ENCODE assay signal across 36 cellular contexts in genomic region chr22:36814796-36815195, GRCh38. TPM values are rescaled to one million over a fixed set of nuclear protein-coding genes. Genes with fewer than 3 reads are reported as not detected.
"Had no signal": no experiment of that assay in that cellular context is flagged by ENCODE, and none has a peak within 500 bp of the region (broad histone marks: within the 10 kb centered on the region; RNA-seq: fewer than 3 reads in every experiment).

No MANE protein-coding gene starts in this region.

- H3K4me2 ChIP-seq: smooth muscle cell had no signal

- H3K27ac Mint-ChIP-seq: endodermal cell; mesothelial cell of epicardium; natural killer cell treated with Interleukin-12 subunit alpha and Interleukin-12 subunit beta and Interleukin-15 and Interleukin-18, amount 100 ng/mL, for 72 hours; progenitor cell of endocrine pancreas; stimulated activated effector memory CD8-positive, alpha-beta T cell treated with anti-CD3 and anti-CD28 coated beads, Interleukin-12 subunit alpha, Interleukin-12 subunit beta, amount 100 ng/mL, for 72 hours had no signal

- FAIRE-seq: keratinocyte, pancreas, urothelium cell line had no signal

- H3K27me3 ChIP-seq: testis had no signal

- ATAC-seq: esophagus mucosa; gastrocnemius medialis; left lung; mucosa of descending colon; natural killer cell treated with Interleukin-12 subunit alpha and Interleukin-12 subunit beta and Interleukin-15 and Interleukin-18, amount 100 ng/mL, for 72 hours; sciatic nerve; stimulated activated effector memory CD8-positive, alpha-beta T cell treated with anti-CD3 and anti-CD28 coated beads, Interleukin-12 subunit alpha, Interleukin-12 subunit beta, amount 100 ng/mL, for 72 hours; stimulated activated naive CD8-positive, alpha-beta T cell treated with anti-CD3 and anti-CD28 coated beads, Interleukin-15, Interleukin-2, amounts not matched to agents 100 U/mL and 50 U/mL, for 24 hours had no signal

- DNase-seq: colonic mucosa; effector CD8-positive, alpha-beta T cell; endodermal cell; foreskin fibroblast; gastrocnemius medialis; head of caudate nucleus; left lung; mesenchymal stem cell; mucosa of descending colon; naive B cell; pancreas; stimulated activated CD4-positive, alpha-beta T cell treated with anti-CD3 and anti-CD28 coated beads, Interleukin-12 subunit alpha, Interleukin-12 subunit beta, amount 100 ng/mL, for 4 hours; stimulated activated CD4-positive, alpha-beta T cell treated with anti-CD3 and anti-CD28 coated beads, Interleukin-1b, Interleukin-23, amount 100 ng/mL, for 48 hours; stimulated activated CD4-positive, alpha-beta T cell treated with anti-CD3 and anti-CD28 coated beads, Interleukin-4, amount 100 ng/mL, for 1 hour; stimulated activated naive CD8-positive, alpha-beta T cell treated with anti-CD3 and anti-CD28 coated beads, Interleukin-15, Interleukin-2, amounts not matched to agents 100 U/mL and 50 U/mL, for 24 hours; substantia nigra; testis; upper lobe of left lung had no signal

- H3K27ac ChIP-seq: colonic mucosa, epithelial cell of prostate, gastrocnemius medialis, left lung, neutrophil, pancreas, right atrium auricular region, testis, tibial nerve, upper lobe of left lung had no signal

- H3K9me3 Mint-ChIP-seq: dendritic cell treated with granulocyte-macrophage colony-stimulating factor and Interleukin-4, amounts not matched to agents 40 ng/mL and 50 ng/mL, for 4 days; endodermal cell; mesothelial cell of epicardium; natural killer cell treated with Interleukin-12 subunit alpha and Interleukin-12 subunit beta and Interleukin-15 and Interleukin-18, amount 100 ng/mL, for 72 hours; stimulated activated effector memory CD8-positive, alpha-beta T cell treated with anti-CD3 and anti-CD28 coated beads, Interleukin-12 subunit alpha, Interleukin-12 subunit beta, amount 100 ng/mL, for 72 hours had no signal

- H3K36me3 Mint-ChIP-seq: mesothelial cell of epicardium; naive B cell; natural killer cell treated with Interleukin-12 subunit alpha and Interleukin-12 subunit beta and Interleukin-15 and Interleukin-18, amount 100 ng/mL, for 72 hours; stimulated activated effector memory CD8-positive, alpha-beta T cell treated with anti-CD3 and anti-CD28 coated beads, Interleukin-12 subunit alpha, Interleukin-12 subunit beta, amount 100 ng/mL, for 72 hours had no signal

- H3K36me3 ChIP-seq: colonic mucosa, gastrocnemius medialis, left lung, neutrophil, pancreas, right atrium auricular region, tibial nerve, upper lobe of left lung had no signal

- H3K9me3 ChIP-seq: colonic mucosa, gastrocnemius medialis, left lung, mucosa of descending colon, neutrophil, pancreas, right atrium auricular region, testis, tibial nerve, upper lobe of left lung had no signal

- H3K4me3 ChIP-seq: colonic mucosa, gastrocnemius medialis, left lung, mucosa of descending colon, pancreas, right atrium auricular region, smooth muscle cell, testis, tibial nerve, upper lobe of left lung had no signal

- H3K4me3 Mint-ChIP-seq: dendritic cell treated with granulocyte-macrophage colony-stimulating factor and Interleukin-4, amounts not matched to agents 40 ng/mL and 50 ng/mL, for 4 days; endodermal cell; mesothelial cell of epicardium; natural killer cell treated with Interleukin-12 subunit alpha and Interleukin-12 subunit beta and Interleukin-15 and Interleukin-18, amount 100 ng/mL, for 72 hours; stimulated activated effector memory CD8-positive, alpha-beta T cell treated with anti-CD3 and anti-CD28 coated beads, Interleukin-12 subunit alpha, Interleukin-12 subunit beta, amount 100 ng/mL, for 72 hours had no signal

- H3K4me1 ChIP-seq: colonic mucosa had no signal

RNA-seq across cellular contexts. Expression of gene PVALB, which starts 2.0 kb away (rescaled TPM):
- total RNA-seq: chondrocyte; colonic mucosa; endodermal cell; esophagus mucosa; lower leg skin; lung microvascular endothelial cell; mesothelial cell of epicardium; mucosa of descending colon; natural killer cell treated with Interleukin-12 subunit alpha and Interleukin-12 subunit beta and Interleukin-15 and Interleukin-18, amount 100 ng/mL, for 72 hours; omental fat pad; pancreas; progenitor cell of endocrine pancreas; right atrium auricular region; sciatic nerve; smooth muscle cell; tibial nerve had no signal
- polyA plus RNA-seq: keratinocyte, smooth muscle cell had no signal

RNA-seq across cellular contexts. Expression of gene NCF4, which starts 46.0 kb away (rescaled TPM):
- total RNA-seq: chondrocyte, endodermal cell, lung microvascular endothelial cell, mesothelial cell of epicardium, progenitor cell of endocrine pancreas, smooth muscle cell had no signal
